In the genomic region with DNA sequence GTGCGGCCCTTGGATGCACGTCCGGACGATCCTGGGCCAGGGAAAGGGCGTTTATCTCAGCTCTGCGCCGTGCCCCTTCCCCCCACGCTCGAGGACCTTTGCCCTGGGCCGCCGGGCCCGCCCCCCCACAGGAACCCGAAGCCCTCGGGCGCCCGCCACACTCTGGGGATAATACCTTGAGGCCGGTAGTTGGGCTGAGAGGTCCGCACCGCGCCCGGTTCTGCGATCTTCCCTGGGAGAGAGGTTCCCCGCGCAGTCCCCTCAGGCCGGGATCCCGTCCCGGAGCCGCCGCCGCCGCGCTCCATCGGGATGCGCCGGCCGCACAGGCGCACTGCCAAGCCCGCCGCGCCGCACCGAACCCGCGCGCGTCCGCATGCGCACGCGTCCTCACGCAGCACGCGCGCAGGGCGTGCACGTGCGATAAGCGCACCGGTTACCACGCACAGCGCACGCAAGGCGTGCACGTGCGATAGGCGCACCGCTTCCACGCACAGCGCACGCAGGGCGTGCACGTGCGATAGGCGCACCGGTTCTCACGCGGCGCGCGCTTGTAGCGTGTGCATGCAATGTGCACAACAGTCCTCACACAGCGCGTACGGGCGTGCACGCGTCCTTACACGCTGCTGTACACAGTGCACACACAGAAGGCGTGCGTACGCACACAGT, we compare ENCODE assay signal across 9 cellular contexts. TPM values are rescaled to one million over a fixed set of nuclear protein-coding genes. Genes with fewer than 3 reads are reported as not detected.
DNase-seq lines count a peak whose midpoint lies in the region; ATAC-seq and TF ChIP-seq lines count a peak whose summit lies in the region.
"Had no signal": no experiment of that assay in that cellular context is flagged by ENCODE, and none has a peak within 500 bp of the region (broad histone marks: within the 10 kb centered on the region; RNA-seq: fewer than 3 reads in every experiment).

A gene (minus strand): TSS at position 333 of the 666 bp plus-strand sequence. CDS start 28 bp downstream, at position 305.

- H3K4me3 ChIP-seq in iPS-18a (ENCODE audit: low read length) (peak within 1 kb of the TSS; percentile 35), skin epidermis (peak within 1 kb of the TSS in 5 of 7 experiments; percentile 13 to 35 (median 19))

- no peaks in the 10 kb centered on the region for H3K9me3 Mint-ChIP-seq in HFFc6
- no peaks in the 10 kb centered on the region for H3K9me3 Mint-ChIP-seq in activated naive CD8-positive, alpha-beta T cell treated with anti-CD3 and anti-CD28 coated beads, Interleukin-2, amount 10 ng/mL, durations not matched to agents 7 days and 5 days
- no peaks in the 10 kb centered on the region for H3K9me3 Mint-ChIP-seq in activated CD4-positive, alpha-beta T cell treated with anti-CD3 and anti-CD28 coated beads, Interleukin-2, amount 10 ng/mL, durations not matched to agents 7 days and 5 days

- DNase-seq in HFFc6: no peak
- DNase-seq in activated naive CD8-positive, alpha-beta T cell treated with anti-CD3 and anti-CD28 coated beads, Interleukin-2, amount 10 ng/mL, durations not matched to agents 7 days and 5 days: peak; percentile 27
- DNase-seq in activated CD8-positive, alpha-beta memory T cell treated with anti-CD3 and anti-CD28 coated beads for 24 hours: no peak
- no peak for DNase-seq in activated CD4-positive, alpha-beta T cell treated with anti-CD3 and anti-CD28 coated beads, Interleukin-2, amount 10 ng/mL, durations not matched to agents 7 days and 5 days
- DNase-seq in stimulated activated CD4-positive, alpha-beta T cell treated with anti-CD3 and anti-CD28 coated beads, Interleukin-12 subunit alpha, Interleukin-12 subunit beta, amount 100 ng/mL, for 4 hours: no peak
- DNase-seq: activated naive CD4-positive, alpha-beta T cell had no signal

- peaks cover 2% of the 10 kb centered on the region; the same call in 1 of the 2 replicates for H3K27me3 Mint-ChIP-seq in HFFc6 (ENCODE audit: insufficient read depth)
- H3K27me3 Mint-ChIP-seq in activated naive CD8-positive, alpha-beta T cell treated with anti-CD3 and anti-CD28 coated beads, Interleukin-2, amount 10 ng/mL, durations not matched to agents 7 days and 5 days: peaks cover 11% of the 10 kb centered on the region
- peaks cover 17% of the 10 kb centered on the region for H3K27me3 Mint-ChIP-seq in activated CD4-positive, alpha-beta T cell treated with anti-CD3 and anti-CD28 coated beads, Interleukin-2, amount 10 ng/mL, durations not matched to agents 7 days and 5 days

- no peak for TF ChIP-seq CTCF in HFFc6 (IDR thresholded peaks at IDR 0.05)

- H3K9ac ChIP-seq in iPS-18a (ENCODE audit: low read length): no peak within 1 kb of the TSS

- no peak for ATAC-seq in activated naive CD8-positive, alpha-beta T cell treated with anti-CD3 and anti-CD28 coated beads, Interleukin-2, amount 10 ng/mL, durations not matched to agents 7 days and 5 days (ENCODE audit: low read depth)
- ATAC-seq in GM18502 (IDR thresholded peaks at IDR 0.05; ENCODE audit: poor library complexity, unreplicated experiment): no peak

- H3K4me1 Mint-ChIP-seq in HFFc6 (ENCODE audit: low read depth): no peaks in the 10 kb centered on the region
- H3K4me1 Mint-ChIP-seq in activated naive CD8-positive, alpha-beta T cell treated with anti-CD3 and anti-CD28 coated beads, Interleukin-2, amount 10 ng/mL, durations not matched to agents 7 days and 5 days: peaks cover 8% of the 10 kb centered on the region
- peaks cover 13% of the 10 kb centered on the region for H3K4me1 Mint-ChIP-seq in activated CD4-positive, alpha-beta T cell treated with anti-CD3 and anti-CD28 coated beads, Interleukin-2, amount 10 ng/mL, durations not matched to agents 7 days and 5 days

- H3K36me3 Mint-ChIP-seq in HFFc6 (ENCODE audit: low read depth): no peaks in the 10 kb centered on the region
- H3K36me3 Mint-ChIP-seq in activated naive CD8-positive, alpha-beta T cell treated with anti-CD3 and anti-CD28 coated beads, Interleukin-2, amount 10 ng/mL, durations not matched to agents 7 days and 5 days: no peaks in the 10 kb centered on the region
- H3K36me3 Mint-ChIP-seq in activated CD4-positive, alpha-beta T cell treated with anti-CD3 and anti-CD28 coated beads, Interleukin-2, amount 10 ng/mL, durations not matched to agents 7 days and 5 days (ENCODE audit: low read depth): no peaks in the 10 kb centered on the region

- peaks cover 32% of the 10 kb centered on the region for H3K27me3 ChIP-seq in iPS-18a (ENCODE audit: control insufficient read depth, insufficient read depth, low read length)

- H3K27ac ChIP-seq in iPS-18a (ENCODE audit: low read length) (no peak within 1 kb of the TSS), skin epidermis (no peak within 1 kb of the TSS)

- H3K4me3 Mint-ChIP-seq in HFFc6: peak within 1 kb of the TSS; percentile 39; the same call in 1 of the 2 replicates
- H3K4me3 Mint-ChIP-seq in activated naive CD8-positive, alpha-beta T cell treated with anti-CD3 and anti-CD28 coated beads, Interleukin-2, amount 10 ng/mL, durations not matched to agents 7 days and 5 days: peak within 1 kb of the TSS; percentile 56
- no peak within 1 kb of the TSS for H3K4me3 Mint-ChIP-seq in activated CD4-positive, alpha-beta T cell treated with anti-CD3 and anti-CD28 coated beads, Interleukin-2, amount 10 ng/mL, durations not matched to agents 7 days and 5 days

- POLR2A ChIA-PET in activated naive CD8-positive, alpha-beta T cell treated with anti-CD3 and anti-CD28 coated beads, Interleukin-2, amount 10 ng/mL, durations not matched to agents 7 days and 5 days (lab: Charles Lee): no interaction called here
- POLR2A ChIA-PET in activated CD4-positive, alpha-beta T cell treated with anti-CD3 and anti-CD28 coated beads, Interleukin-2, amount 10 ng/mL, durations not matched to agents 7 days and 5 days (lab: Charles Lee): no interaction called here

- peaks cover 11% of the 10 kb centered on the region for H3K9me3 ChIP-seq in iPS-18a (ENCODE audit: control insufficient read depth, low read depth, low read length)

- no peak within 1 kb of the TSS for H3K27ac Mint-ChIP-seq in HFFc6
- H3K27ac Mint-ChIP-seq in activated naive CD8-positive, alpha-beta T cell treated with anti-CD3 and anti-CD28 coated beads, Interleukin-2, amount 10 ng/mL, durations not matched to agents 7 days and 5 days: no peak within 1 kb of the TSS
- H3K27ac Mint-ChIP-seq in activated CD4-positive, alpha-beta T cell treated with anti-CD3 and anti-CD28 coated beads, Interleukin-2, amount 10 ng/mL, durations not matched to agents 7 days and 5 days: no peak within 1 kb of the TSS

- CTCF ChIA-PET in activated CD4-positive, alpha-beta T cell treated with anti-CD3 and anti-CD28 coated beads, Interleukin-2, amount 10 ng/mL, durations not matched to agents 7 days and 5 days (lab: Charles Lee): no interaction called here

- no peaks in the 10 kb centered on the region for H3K36me3 ChIP-seq in iPS-18a (ENCODE audit: control insufficient read depth, low read depth, low read length)

- H3K4me1 ChIP-seq in iPS-18a (ENCODE audit: control insufficient read depth, low read depth, low read length): no peaks in the 10 kb centered on the region

RNA-seq across cellular contexts. Expression of the gene that starts here (rescaled TPM):
- total RNA-seq in HFFc6 (2021; fragmentation: NEBNext Ultra II Directional; extraction: Animal tissue kit (Norgen Biotek cat#: 25700)): under 1 TPM in 5 of 6 experiments, not detected in 1; 0.05 to 0.47 (median 0.20) TPM
- total RNA-seq in activated naive CD8-positive, alpha-beta T cell treated with anti-CD3 and anti-CD28 coated beads, Interleukin-2, amount 10 ng/mL, durations not matched to agents 7 days and 5 days: under 1 TPM; 0.17 to 0.30 TPM
- under 1 TPM; 0.12 to 0.21 TPM for total RNA-seq in activated CD4-positive, alpha-beta T cell treated with anti-CD3 and anti-CD28 coated beads, Interleukin-2, amount 10 ng/mL, durations not matched to agents 7 days and 5 days

Comparison
In these comparisons a context has a peak if more than half of its experiments do, and no peak if none do; other contexts are left out.
1. Peak in DNase-seq in activated naive CD8-positive, alpha-beta T cell treated with anti-CD3 and anti-CD28 coated beads, Interleukin-2, amount 10 ng/mL, durations not matched to agents 7 days and 5 days; RNA of the gene not detected or under 1 TPM.